Comparison of ENCODE assay signal across 9 cellular contexts in the genomic region with DNA sequence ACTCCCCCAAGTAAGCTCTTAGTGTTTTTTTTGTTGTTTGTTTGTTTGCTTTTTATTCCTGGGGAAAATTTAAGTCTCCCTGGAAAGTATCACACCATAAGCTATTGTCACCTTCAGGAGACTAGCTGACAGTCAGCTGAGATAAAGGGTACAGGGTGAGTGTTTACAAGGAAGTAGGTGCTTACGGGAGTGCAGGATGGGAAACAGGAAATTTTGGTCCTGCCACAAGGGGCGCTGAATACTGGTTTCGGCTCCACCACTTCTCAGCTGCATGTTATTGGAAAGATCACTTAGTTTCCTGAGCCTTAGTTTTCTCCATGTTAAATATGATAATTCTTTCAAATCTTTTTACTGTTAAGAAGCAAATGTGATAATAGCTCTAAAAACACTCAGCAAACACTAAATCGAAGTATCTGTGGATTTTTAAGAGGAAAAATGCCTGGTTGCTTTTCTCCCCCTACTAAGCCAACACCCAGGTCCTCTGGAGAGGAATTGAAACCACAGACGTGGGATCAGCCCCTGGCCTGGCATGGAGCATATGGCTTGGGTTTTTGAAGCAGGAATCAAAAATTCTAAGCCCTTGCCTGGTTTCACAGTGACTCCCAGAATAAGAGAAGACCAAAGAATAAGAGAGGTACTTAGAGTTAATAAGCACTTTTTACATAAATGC.
A peak's percentile ranks its signal among the peaks of the same experiment; 100 is the strongest.
DNase-seq lines count a peak whose midpoint lies in the region; ATAC-seq and TF ChIP-seq lines count a peak whose summit lies in the region.
"Had no signal": no experiment of that assay in that cellular context is flagged by ENCODE, and none has a peak within 500 bp of the region (broad histone marks: within the 10 kb centered on the region; RNA-seq: fewer than 3 reads in every experiment).

No MANE protein-coding gene starts in this region.

- H3K4me3 ChIP-seq in Peyer's patch = no peak overlapping the region

- H3K4me1 Mint-ChIP-seq in activated T-cell treated with anti-CD3 and anti-CD28 coated beads, Interleukin-2, amount 50 U/mL, for 24 hours (ENCODE audit: low read depth) = no peaks in the 10 kb centered on the region
- H3K4me1 Mint-ChIP-seq in chondrocyte (ENCODE audit: low read depth) = no peaks in the 10 kb centered on the region

- peak; percentile 22 for TF ChIP-seq RAD21 in Ishikawa (IDR thresholded peaks at IDR 0.05; ENCODE audit: low read depth)

- H3K36me3 ChIP-seq in Peyer's patch = no peaks in the 10 kb centered on the region

- no peak overlapping the region for H3K27ac ChIP-seq in Peyer's patch

- H3K4me3 Mint-ChIP-seq in activated T-cell treated with anti-CD3 and anti-CD28 coated beads, Interleukin-2, amount 50 U/mL, for 24 hours = no peak overlapping the region
- H3K4me3 Mint-ChIP-seq in chondrocyte (ENCODE audit: unreplicated experiment) = no peak overlapping the region
- H3K4me3 Mint-ChIP-seq: activated naive CD8-positive, alpha-beta T cell treated with anti-CD3 and anti-CD28 coated beads, Interleukin-2, amount 10 ng/mL, durations not matched to agents 7 days and 5 days had no signal

- H3K4me1 ChIP-seq in Peyer's patch = no peaks in the 10 kb centered on the region

- no peak for TF ChIP-seq POLR2A in Peyer's patch (IDR thresholded peaks at IDR 0.05)

- ATAC-seq in left lobe of liver = peak; percentile 94

- H3K9me3 Mint-ChIP-seq in activated T-cell treated with anti-CD3 and anti-CD28 coated beads, Interleukin-2, amount 50 U/mL, for 24 hours = no peaks in the 10 kb centered on the region
- H3K9me3 Mint-ChIP-seq in chondrocyte (ENCODE audit: low read depth) = no peaks in the 10 kb centered on the region
- H3K9me3 Mint-ChIP-seq: activated naive CD8-positive, alpha-beta T cell treated with anti-CD3 and anti-CD28 coated beads, Interleukin-2, amount 10 ng/mL, durations not matched to agents 7 days and 5 days had no signal

- TF ChIP-seq CTCF in Peyer's patch (IDR thresholded peaks at IDR 0.05) = peak in 5 of 6 experiments; percentile 28 to 54 (median 48)
- TF ChIP-seq CTCF in chondrocyte (IDR thresholded peaks at IDR 0.05) = peak; percentile 76

- peak; percentile 27 to 40 for DNase-seq in activated T-cell treated with anti-CD3 and anti-CD28 coated beads, Interleukin-2, amount 50 U/mL, for 48 hours
- DNase-seq in activated T-cell treated with anti-CD3 and anti-CD28 coated beads, Interleukin-2, amount 50 U/mL, for 24 hours = no peak
- peak in 2 of 3 donors; percentile 27 to 71 for DNase-seq in Peyer's patch
- DNase-seq in chondrocyte (ENCODE audit: low spot score) = no peak
- DNase-seq in left lobe of liver (ENCODE audit: low spot score) = no peak
- no peak for DNase-seq in activated gamma-delta T cell treated with Interleukin-2 at 50 U/mL for 16 hours
- no peak for DNase-seq in activated CD4-positive, CD25-positive, alpha-beta regulatory T cell (lab: John Stamatoyannopoulos, UW)
- DNase-seq: activated naive CD8-positive, alpha-beta T cell treated with anti-CD3 and anti-CD28 coated beads, Interleukin-2, amount 10 ng/mL, durations not matched to agents 7 days and 5 days had no signal

- H3K27me3 Mint-ChIP-seq in activated T-cell treated with anti-CD3 and anti-CD28 coated beads, Interleukin-2, amount 50 U/mL, for 24 hours = peaks cover 3% of the 10 kb centered on the region
- H3K27me3 Mint-ChIP-seq in chondrocyte (ENCODE audit: low read depth) = peaks cover 6% of the 10 kb centered on the region
- H3K27me3 Mint-ChIP-seq: activated naive CD8-positive, alpha-beta T cell treated with anti-CD3 and anti-CD28 coated beads, Interleukin-2, amount 10 ng/mL, durations not matched to agents 7 days and 5 days had no signal

- no peak for TF ChIP-seq EP300 in Ishikawa (IDR thresholded peaks at IDR 0.05; ENCODE audit: borderline replicate concordance)

- no peaks in the 10 kb centered on the region for H3K9me3 ChIP-seq in Peyer's patch

- no peak overlapping the region for H3K27ac Mint-ChIP-seq in activated T-cell treated with anti-CD3 and anti-CD28 coated beads, Interleukin-2, amount 50 U/mL, for 24 hours
- no peak overlapping the region for H3K27ac Mint-ChIP-seq in chondrocyte (ENCODE audit: unreplicated experiment)
- H3K27ac Mint-ChIP-seq: activated naive CD8-positive, alpha-beta T cell treated with anti-CD3 and anti-CD28 coated beads, Interleukin-2, amount 10 ng/mL, durations not matched to agents 7 days and 5 days had no signal

- no peaks in the 10 kb centered on the region for H3K36me3 Mint-ChIP-seq in activated T-cell treated with anti-CD3 and anti-CD28 coated beads, Interleukin-2, amount 50 U/mL, for 24 hours (ENCODE audit: low read depth)
- no peaks in the 10 kb centered on the region for H3K36me3 Mint-ChIP-seq in chondrocyte (ENCODE audit: low read depth)
- H3K36me3 Mint-ChIP-seq: activated naive CD8-positive, alpha-beta T cell treated with anti-CD3 and anti-CD28 coated beads, Interleukin-2, amount 10 ng/mL, durations not matched to agents 7 days and 5 days had no signal

- H3K27me3 ChIP-seq in Peyer's patch = no peaks in the 10 kb centered on the region

TF ChIP-seq in Ishikawa, 13 proteins besides CTCF, POLR2A, EP300 and RAD21:
- TF ChIP-seq REST (IDR thresholded peaks at IDR 0.05; ENCODE audit: low read depth) = no peak
- no peak for TF ChIP-seq USF1 (IDR thresholded peaks at IDR 0.05)

Comparison
In these comparisons a context has a peak if more than half of its experiments do, and no peak if none do; other contexts are left out.
1. DNase-seq: peak in activated T-cell treated with anti-CD3 and anti-CD28 coated beads, Interleukin-2, amount 50 U/mL, for 48 hours (2 of 2) and Peyer's patch (2 of 3); none in activated T-cell treated with anti-CD3 and anti-CD28 coated beads, Interleukin-2, amount 50 U/mL, for 24 hours (single experiment), chondrocyte (single experiment), left lobe of liver (single experiment), activated gamma-delta T cell treated with Interleukin-2 at 50 U/mL for 16 hours (single experiment) and activated CD4-positive, CD25-positive, alpha-beta regulatory T cell (0 of 4).